In the genomic region with DNA sequence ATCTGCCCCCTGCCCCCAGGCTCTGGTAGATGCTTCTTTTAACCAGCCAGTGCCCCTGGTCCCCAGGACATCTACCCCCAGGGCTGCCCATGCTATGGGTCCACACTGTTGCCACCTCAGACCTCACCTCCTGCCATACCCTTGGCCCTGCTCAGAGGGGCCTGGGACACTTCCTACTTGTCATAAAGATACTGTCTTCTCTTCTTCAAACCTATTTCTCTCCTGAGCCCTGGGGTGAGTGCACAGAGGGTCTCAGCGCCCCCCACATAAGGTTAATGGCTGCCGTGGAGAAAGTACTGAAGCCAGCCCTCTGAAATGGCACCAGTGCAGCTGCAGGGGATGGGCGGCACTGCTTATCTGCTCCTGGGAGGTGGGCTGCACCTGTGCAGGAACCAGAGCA, we compare ENCODE assay signal across 19 cellular contexts.
A peak's percentile ranks its signal among the peaks of the same experiment; 100 is the strongest.
DNase-seq lines count a peak whose midpoint lies in the region; FAIRE-seq and TF ChIP-seq lines count a peak whose summit lies in the region.
"Had no signal": no experiment of that assay in that cellular context is flagged by ENCODE, and none has a peak within 500 bp of the region (broad histone marks: within the 10 kb centered on the region; RNA-seq: fewer than 3 reads in every experiment).

No MANE protein-coding gene starts in this region.

- H3K27me3 ChIP-seq in bronchial epithelial cell (ENCODE audit: control insufficient read depth, insufficient read depth, low read length) (no peaks in the 10 kb centered on the region), neutrophil (no peaks in the 10 kb centered on the region)

- H3K36me3 ChIP-seq in KOPT-K1 (ENCODE audit: insufficient read depth, low read length) (no peaks in the 10 kb centered on the region), bronchial epithelial cell (ENCODE audit: control insufficient read depth, insufficient read depth, low read length) (no peaks in the 10 kb centered on the region), neutrophil (no peaks in the 10 kb centered on the region)
- H3K36me3 ChIP-seq: HAP-1 had no signal

- no peak overlapping the region for H3K4me3 Mint-ChIP-seq in activated naive CD4-positive, alpha-beta T cell treated with anti-CD3 and anti-CD28 coated beads, Interleukin-2, amount 10 ng/mL, durations not matched to agents 7 days and 5 days
- no peak overlapping the region for H3K4me3 Mint-ChIP-seq in chondrocyte (ENCODE audit: unreplicated experiment)
- H3K4me3 Mint-ChIP-seq: CD4-positive, alpha-beta memory T cell; HFFc6 had no signal

- no peak overlapping the region for H3K27ac Mint-ChIP-seq in activated naive CD4-positive, alpha-beta T cell treated with anti-CD3 and anti-CD28 coated beads, Interleukin-2, amount 10 ng/mL, durations not matched to agents 7 days and 5 days
- no peak overlapping the region for H3K27ac Mint-ChIP-seq in chondrocyte (ENCODE audit: unreplicated experiment)
- H3K27ac Mint-ChIP-seq: HFFc6 had no signal

- H3K27ac ChIP-seq in KOPT-K1 (ENCODE audit: low read depth, low read length, poor library complexity, severe bottlenecking) (peak overlapping the region; percentile 76), neutrophil (peak overlapping the region; percentile 87)

- CTCF ChIA-PET in activated naive CD4-positive, alpha-beta T cell treated with anti-CD3 and anti-CD28 coated beads, Interleukin-2, amount 10 ng/mL, durations not matched to agents 7 days and 5 days (lab: Charles Lee), result no interaction called here

- no peak for DNase-seq in bronchial epithelial cell (ENCODE audit: low read depth)
- DNase-seq in ecto neural progenitor cell (ENCODE audit: low spot score), result peak; percentile 21
- no peak for DNase-seq in activated naive CD4-positive, alpha-beta T cell treated with anti-CD3 and anti-CD28 coated beads, Interleukin-2, amount 10 ng/mL, durations not matched to agents 7 days and 5 days
- no peak for DNase-seq in chondrocyte (ENCODE audit: low spot score)
- DNase-seq: C1 segment of cervical spinal cord; Calu3; CD4-positive, alpha-beta memory T cell; COR-L47; DMS53; DMS79 treated with DMSO at 0.1 percent for 48 hours; GF-D8; GOT3; HFFc6 had no signal

- H3K4me3 ChIP-seq in bronchial epithelial cell (ENCODE audit: low read depth, low read length) (no peak overlapping the region), neutrophil (ENCODE audit: low read depth in 1 of 2, low read length in 1 of 2) (no peak overlapping the region)
- H3K4me3 ChIP-seq: HAP-1 had no signal

- peaks cover 66% of the 10 kb centered on the region in 2 experiments for H3K4me1 ChIP-seq in neutrophil (ENCODE audit: control insufficient read depth in 1 of 2, insufficient read depth in 1 of 2, low read depth in 1 of 2, low read length in 1 of 2)
- H3K4me1 ChIP-seq: HAP-1 had no signal

- no peaks in the 10 kb centered on the region for H3K9me3 Mint-ChIP-seq in activated naive CD4-positive, alpha-beta T cell treated with anti-CD3 and anti-CD28 coated beads, Interleukin-2, amount 10 ng/mL, durations not matched to agents 7 days and 5 days
- H3K9me3 Mint-ChIP-seq in chondrocyte (ENCODE audit: low read depth), result no peaks in the 10 kb centered on the region
- H3K9me3 Mint-ChIP-seq: CD4-positive, alpha-beta memory T cell had no signal

- FAIRE-seq in bronchial epithelial cell (lab: Jason Lieb, UNC), result peak; percentile 28
- FAIRE-seq: GM12891, GM18507, H54 had no signal

- H3K36me3 Mint-ChIP-seq in activated naive CD4-positive, alpha-beta T cell treated with anti-CD3 and anti-CD28 coated beads, Interleukin-2, amount 10 ng/mL, durations not matched to agents 7 days and 5 days, result no peaks in the 10 kb centered on the region
- peaks cover 3% of the 10 kb centered on the region for H3K36me3 Mint-ChIP-seq in chondrocyte (ENCODE audit: low read depth)
- H3K36me3 Mint-ChIP-seq: CD4-positive, alpha-beta memory T cell had no signal

- peaks cover 36% of the 10 kb centered on the region for H3K27me3 Mint-ChIP-seq in activated naive CD4-positive, alpha-beta T cell treated with anti-CD3 and anti-CD28 coated beads, Interleukin-2, amount 10 ng/mL, durations not matched to agents 7 days and 5 days
- H3K27me3 Mint-ChIP-seq in chondrocyte (ENCODE audit: low read depth), result no peaks in the 10 kb centered on the region
- H3K27me3 Mint-ChIP-seq: CD4-positive, alpha-beta memory T cell had no signal

- peaks cover 14% of the 10 kb centered on the region for H3K4me1 Mint-ChIP-seq in activated naive CD4-positive, alpha-beta T cell treated with anti-CD3 and anti-CD28 coated beads, Interleukin-2, amount 10 ng/mL, durations not matched to agents 7 days and 5 days
- peaks cover 54% of the 10 kb centered on the region for H3K4me1 Mint-ChIP-seq in chondrocyte (ENCODE audit: low read depth)

- TF ChIP-seq CTCF in bronchial epithelial cell (IDR thresholded peaks at IDR 0.05; ENCODE audit: insufficient read depth, low read length, severe bottlenecking) (no peak), neutrophil (IDR thresholded peaks at IDR 0.05) (no peak), chondrocyte (IDR thresholded peaks at IDR 0.05) (no peak)

- H3K9me3 ChIP-seq in KOPT-K1 (ENCODE audit: insufficient read depth, low read length, poor library complexity, severe bottlenecking), result peaks cover 9% of the 10 kb centered on the region
- no peaks in the 10 kb centered on the region for H3K9me3 ChIP-seq in neutrophil
- H3K9me3 ChIP-seq: HAP-1 had no signal
